1 cellular context compared by ENCODE assay signal in genomic region chr3:120894285-120894684, GRCh38.
TF ChIP-seq lines count a peak whose summit lies in the region.

No MANE protein-coding gene starts in this region.

TF ChIP-seq in HCT116, 20 proteins besides CTCF, POLR2A, EP300 and RAD21 (continued from another document):
- TF ChIP-seq ZBTB33 (IDR thresholded peaks at IDR 0.05; ENCODE audit: extremely low read depth, insufficient replicate concordance, low read length) (no peak), ATF3 (IDR thresholded peaks at IDR 0.05) (no peak), EZH2phosphoT487 (IDR thresholded peaks at IDR 0.05; ENCODE audit: borderline replicate concordance) (no peak)
TF ChIP-seq in HCT116: peak in this region for 3.
